Comparison of ENCODE assay signal across 1 cellular context in genomic region chr20:35615667-35616464, GRCh38.
TF ChIP-seq lines count a peak whose summit lies in the region.

A gene with protein sequence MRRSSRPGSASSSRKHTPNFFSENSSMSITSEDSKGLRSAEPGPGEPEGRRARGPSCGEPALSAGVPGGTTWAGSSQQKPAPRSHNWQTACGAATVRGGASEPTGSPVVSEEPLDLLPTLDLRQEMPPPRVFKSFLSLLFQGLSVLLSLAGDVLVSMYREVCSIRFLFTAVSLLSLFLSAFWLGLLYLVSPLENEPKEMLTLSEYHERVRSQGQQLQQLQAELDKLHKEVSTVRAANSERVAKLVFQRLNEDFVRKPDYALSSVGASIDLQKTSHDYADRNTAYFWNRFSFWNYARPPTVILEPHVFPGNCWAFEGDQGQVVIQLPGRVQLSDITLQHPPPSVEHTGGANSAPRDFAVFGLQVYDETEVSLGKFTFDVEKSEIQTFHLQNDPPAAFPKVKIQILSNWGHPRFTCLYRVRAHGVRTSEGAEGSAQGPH (plus strand): TSS chr20:35615829. CDS start chr20:35616004, 175 bp downstream.

TF ChIP-seq in WTC11, 78 proteins besides CTCF, POLR2A, EP300 and RAD21 (continued from another document and continues in another):
- TF ChIP-seq, protein P1, sequence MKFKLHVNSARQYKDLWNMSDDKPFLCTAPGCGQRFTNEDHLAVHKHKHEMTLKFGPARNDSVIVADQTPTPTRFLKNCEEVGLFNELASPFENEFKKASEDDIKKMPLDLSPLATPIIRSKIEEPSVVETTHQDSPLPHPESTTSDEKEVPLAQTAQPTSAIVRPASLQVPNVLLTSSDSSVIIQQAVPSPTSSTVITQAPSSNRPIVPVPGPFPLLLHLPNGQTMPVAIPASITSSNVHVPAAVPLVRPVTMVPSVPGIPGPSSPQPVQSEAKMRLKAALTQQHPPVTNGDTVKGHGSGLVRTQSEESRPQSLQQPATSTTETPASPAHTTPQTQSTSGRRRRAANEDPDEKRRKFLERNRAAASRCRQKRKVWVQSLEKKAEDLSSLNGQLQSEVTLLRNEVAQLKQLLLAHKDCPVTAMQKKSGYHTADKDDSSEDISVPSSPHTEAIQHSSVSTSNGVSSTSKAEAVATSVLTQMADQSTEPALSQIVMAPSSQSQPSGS (CRISPR knock-in tag; IDR thresholded peaks at IDR 0.05; ENCODE audit: borderline replicate concordance, low read depth): 0 out of 2 replicates have a peak, but pooled peaks have one; percentile 22
- TF ChIP-seq, protein P2, sequence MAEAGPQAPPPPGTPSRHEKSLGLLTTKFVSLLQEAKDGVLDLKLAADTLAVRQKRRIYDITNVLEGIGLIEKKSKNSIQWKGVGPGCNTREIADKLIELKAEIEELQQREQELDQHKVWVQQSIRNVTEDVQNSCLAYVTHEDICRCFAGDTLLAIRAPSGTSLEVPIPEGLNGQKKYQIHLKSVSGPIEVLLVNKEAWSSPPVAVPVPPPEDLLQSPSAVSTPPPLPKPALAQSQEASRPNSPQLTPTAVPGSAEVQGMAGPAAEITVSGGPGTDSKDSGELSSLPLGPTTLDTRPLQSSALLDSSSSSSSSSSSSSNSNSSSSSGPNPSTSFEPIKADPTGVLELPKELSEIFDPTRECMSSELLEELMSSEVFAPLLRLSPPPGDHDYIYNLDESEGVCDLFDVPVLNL (CRISPR knock-in tag; IDR thresholded peaks at IDR 0.05; ENCODE audit: borderline replicate concordance, low read depth): no peak
- TF ChIP-seq, protein P3, sequence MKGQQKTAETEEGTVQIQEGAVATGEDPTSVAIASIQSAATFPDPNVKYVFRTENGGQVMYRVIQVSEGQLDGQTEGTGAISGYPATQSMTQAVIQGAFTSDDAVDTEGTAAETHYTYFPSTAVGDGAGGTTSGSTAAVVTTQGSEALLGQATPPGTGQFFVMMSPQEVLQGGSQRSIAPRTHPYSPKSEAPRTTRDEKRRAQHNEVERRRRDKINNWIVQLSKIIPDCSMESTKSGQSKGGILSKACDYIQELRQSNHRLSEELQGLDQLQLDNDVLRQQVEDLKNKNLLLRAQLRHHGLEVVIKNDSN (CRISPR knock-in tag; IDR thresholded peaks at IDR 0.05): peak; percentile 64
- no peak for TF ChIP-seq KAT7 (CRISPR knock-in tag; IDR thresholded peaks at IDR 0.05; ENCODE audit: borderline replicate concordance)
- no peak for TF ChIP-seq JAZF1 (CRISPR knock-in tag; IDR thresholded peaks at IDR 0.05)
- TF ChIP-seq ZNF423 (CRISPR knock-in tag; IDR thresholded peaks at IDR 0.05): peak; percentile 45; the same call in 1 of the 2 replicates
- no peak; the same call in 1 of the 2 replicates for TF ChIP-seq ZNF219 (CRISPR knock-in tag; IDR thresholded peaks at IDR 0.05; ENCODE audit: borderline replicate concordance)
- 0 out of 2 replicates have a peak, but pooled peaks have one; percentile 60 for TF ChIP-seq PRRX2 (CRISPR knock-in tag; IDR thresholded peaks at IDR 0.05)
- no peak for TF ChIP-seq FOXJ3 (CRISPR knock-in tag; IDR thresholded peaks at IDR 0.05; ENCODE audit: borderline replicate concordance)
- no peak for TF ChIP-seq SMAD4 (CRISPR knock-in tag; IDR thresholded peaks at IDR 0.05)
- TF ChIP-seq ATF1 (CRISPR knock-in tag; IDR thresholded peaks at IDR 0.05): no peak
- TF ChIP-seq GTF2I (CRISPR knock-in tag; conservative IDR thresholded peaks at IDR 0.05): peak; percentile 63; the same call in 1 of the 2 replicates
- TF ChIP-seq GABPB1 (CRISPR knock-in tag; IDR thresholded peaks at IDR 0.05): peak; percentile 81
- 0 out of 2 replicates have a peak, but pooled peaks have one; percentile 20 for TF ChIP-seq ZNF263 (CRISPR knock-in tag; IDR thresholded peaks at IDR 0.05; ENCODE audit: low read depth)
- no peak for TF ChIP-seq CBFB (CRISPR knock-in tag; IDR thresholded peaks at IDR 0.05; ENCODE audit: low read depth)
- TF ChIP-seq, protein P4, sequence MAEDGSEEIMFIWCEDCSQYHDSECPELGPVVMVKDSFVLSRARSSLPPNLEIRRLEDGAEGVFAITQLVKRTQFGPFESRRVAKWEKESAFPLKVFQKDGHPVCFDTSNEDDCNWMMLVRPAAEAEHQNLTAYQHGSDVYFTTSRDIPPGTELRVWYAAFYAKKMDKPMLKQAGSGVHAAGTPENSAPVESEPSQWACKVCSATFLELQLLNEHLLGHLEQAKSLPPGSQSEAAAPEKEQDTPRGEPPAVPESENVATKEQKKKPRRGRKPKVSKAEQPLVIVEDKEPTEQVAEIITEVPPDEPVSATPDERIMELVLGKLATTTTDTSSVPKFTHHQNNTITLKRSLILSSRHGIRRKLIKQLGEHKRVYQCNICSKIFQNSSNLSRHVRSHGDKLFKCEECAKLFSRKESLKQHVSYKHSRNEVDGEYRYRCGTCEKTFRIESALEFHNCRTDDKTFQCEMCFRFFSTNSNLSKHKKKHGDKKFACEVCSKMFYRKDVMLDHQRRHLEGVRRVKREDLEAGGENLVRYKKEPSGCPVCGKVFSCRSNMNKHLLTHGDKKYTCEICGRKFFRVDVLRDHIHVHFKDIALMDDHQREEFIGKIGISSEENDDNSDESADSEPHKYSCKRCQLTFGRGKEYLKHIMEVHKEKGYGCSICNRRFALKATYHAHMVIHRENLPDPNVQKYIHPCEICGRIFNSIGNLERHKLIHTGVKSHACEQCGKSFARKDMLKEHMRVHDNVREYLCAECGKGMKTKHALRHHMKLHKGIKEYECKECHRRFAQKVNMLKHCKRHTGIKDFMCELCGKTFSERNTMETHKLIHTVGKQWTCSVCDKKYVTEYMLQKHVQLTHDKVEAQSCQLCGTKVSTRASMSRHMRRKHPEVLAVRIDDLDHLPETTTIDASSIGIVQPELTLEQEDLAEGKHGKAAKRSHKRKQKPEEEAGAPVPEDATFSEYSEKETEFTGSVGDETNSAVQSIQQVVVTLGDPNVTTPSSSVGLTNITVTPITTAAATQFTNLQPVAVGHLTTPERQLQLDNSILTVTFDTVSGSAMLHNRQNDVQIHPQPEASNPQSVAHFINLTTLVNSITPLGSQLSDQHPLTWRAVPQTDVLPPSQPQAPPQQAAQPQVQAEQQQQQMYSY (CRISPR knock-in tag; IDR thresholded peaks at IDR 0.05): no peak
- TF ChIP-seq MYBL2 (CRISPR knock-in tag; IDR thresholded peaks at IDR 0.05): peak; percentile 89
- TF ChIP-seq, protein P5, sequence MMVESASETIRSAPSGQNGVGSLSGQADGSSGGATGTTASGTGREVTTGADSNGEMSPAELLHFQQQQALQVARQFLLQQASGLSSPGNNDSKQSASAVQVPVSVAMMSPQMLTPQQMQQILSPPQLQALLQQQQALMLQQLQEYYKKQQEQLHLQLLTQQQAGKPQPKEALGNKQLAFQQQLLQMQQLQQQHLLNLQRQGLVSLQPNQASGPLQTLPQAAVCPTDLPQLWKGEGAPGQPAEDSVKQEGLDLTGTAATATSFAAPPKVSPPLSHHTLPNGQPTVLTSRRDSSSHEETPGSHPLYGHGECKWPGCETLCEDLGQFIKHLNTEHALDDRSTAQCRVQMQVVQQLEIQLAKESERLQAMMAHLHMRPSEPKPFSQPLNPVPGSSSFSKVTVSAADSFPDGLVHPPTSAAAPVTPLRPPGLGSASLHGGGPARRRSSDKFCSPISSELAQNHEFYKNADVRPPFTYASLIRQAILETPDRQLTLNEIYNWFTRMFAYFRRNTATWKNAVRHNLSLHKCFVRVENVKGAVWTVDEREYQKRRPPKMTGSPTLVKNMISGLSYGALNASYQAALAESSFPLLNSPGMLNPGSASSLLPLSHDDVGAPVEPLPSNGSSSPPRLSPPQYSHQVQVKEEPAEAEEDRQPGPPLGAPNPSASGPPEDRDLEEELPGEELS (CRISPR knock-in tag; IDR thresholded peaks at IDR 0.05): peak; percentile 90
- TF ChIP-seq RELA (CRISPR knock-in tag; IDR thresholded peaks at IDR 0.05; ENCODE audit: borderline replicate concordance): peak; percentile 82; the same call in 1 of the 2 replicates
- TF ChIP-seq NR3C1 (CRISPR knock-in tag; conservative IDR thresholded peaks at IDR 0.05; ENCODE audit: low read depth): no peak
- no peak for TF ChIP-seq GRHL2 (CRISPR knock-in tag; IDR thresholded peaks at IDR 0.05; ENCODE audit: insufficient replicate concordance, severe bottlenecking)
- TF ChIP-seq ERG (CRISPR knock-in tag; IDR thresholded peaks at IDR 0.05): no peak
- 0 out of 2 replicates have a peak, but pooled peaks have one; percentile 44 for TF ChIP-seq CREB1 (CRISPR knock-in tag; IDR thresholded peaks at IDR 0.05)
- TF ChIP-seq, protein P6, sequence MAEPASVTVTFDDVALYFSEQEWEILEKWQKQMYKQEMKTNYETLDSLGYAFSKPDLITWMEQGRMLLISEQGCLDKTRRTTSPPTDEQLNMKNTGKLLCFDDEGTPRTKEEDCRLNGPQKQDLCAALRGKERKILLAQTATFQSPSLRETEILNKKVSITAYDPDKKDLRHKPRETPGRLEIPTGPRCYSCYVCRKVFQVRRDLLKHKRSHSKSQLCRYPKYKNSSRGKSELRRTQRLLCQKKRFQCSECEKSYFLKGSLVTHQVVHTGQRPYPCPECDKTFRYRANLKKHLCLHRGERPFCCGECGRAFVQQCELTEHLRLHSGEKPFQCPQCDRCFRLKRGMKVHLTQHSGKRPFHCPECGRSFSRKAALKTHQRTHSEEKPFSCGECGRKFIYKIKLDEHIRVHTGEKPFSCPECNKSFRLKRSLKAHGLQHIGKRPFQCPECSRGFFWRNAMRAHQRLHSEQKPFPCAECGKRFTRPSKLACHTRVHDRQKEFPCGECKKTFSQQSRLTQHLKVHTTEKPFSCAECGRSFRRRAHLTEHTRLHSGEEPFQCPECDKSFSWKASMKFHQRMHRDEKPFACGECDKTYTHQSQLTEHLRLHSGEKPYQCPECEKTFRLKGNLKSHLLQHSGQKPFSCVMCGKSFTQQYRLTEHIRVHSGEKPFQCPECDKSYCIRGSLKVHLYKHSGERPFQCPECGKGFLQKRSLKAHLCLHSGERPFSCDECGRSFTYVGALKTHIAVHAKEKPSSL (CRISPR knock-in tag; conservative IDR thresholded peaks at IDR 0.05): no peak
- no peak for TF ChIP-seq ZNF671 (CRISPR knock-in tag; IDR thresholded peaks at IDR 0.05)
- TF ChIP-seq OVOL2 (CRISPR knock-in tag; IDR thresholded peaks at IDR 0.05; ENCODE audit: borderline replicate concordance): no peak
- no peak for TF ChIP-seq MXD4 (CRISPR knock-in tag; IDR thresholded peaks at IDR 0.05; ENCODE audit: borderline replicate concordance)
- TF ChIP-seq, protein P7, sequence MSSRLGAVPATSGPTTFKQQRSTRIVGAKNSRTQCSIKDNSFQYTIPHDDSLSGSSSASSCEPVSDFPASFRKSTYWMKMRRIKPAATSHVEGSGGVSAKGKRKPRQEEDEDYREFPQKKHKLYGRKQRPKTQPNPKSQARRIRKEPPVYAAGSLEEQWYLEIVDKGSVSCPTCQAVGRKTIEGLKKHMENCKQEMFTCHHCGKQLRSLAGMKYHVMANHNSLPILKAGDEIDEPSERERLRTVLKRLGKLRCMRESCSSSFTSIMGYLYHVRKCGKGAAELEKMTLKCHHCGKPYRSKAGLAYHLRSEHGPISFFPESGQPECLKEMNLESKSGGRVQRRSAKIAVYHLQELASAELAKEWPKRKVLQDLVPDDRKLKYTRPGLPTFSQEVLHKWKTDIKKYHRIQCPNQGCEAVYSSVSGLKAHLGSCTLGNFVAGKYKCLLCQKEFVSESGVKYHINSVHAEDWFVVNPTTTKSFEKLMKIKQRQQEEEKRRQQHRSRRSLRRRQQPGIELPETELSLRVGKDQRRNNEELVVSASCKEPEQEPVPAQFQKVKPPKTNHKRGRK (CRISPR knock-in tag; IDR thresholded peaks at IDR 0.05; ENCODE audit: borderline replicate concordance): no peak
- no peak for TF ChIP-seq NFATC4 (CRISPR knock-in tag; IDR thresholded peaks at IDR 0.05)
- peak; percentile 60; the same call in 1 of the 2 replicates for TF ChIP-seq SMAD3 (CRISPR knock-in tag; IDR thresholded peaks at IDR 0.05; ENCODE audit: borderline replicate concordance)
- TF ChIP-seq NFE2L1 (CRISPR knock-in tag; IDR thresholded peaks at IDR 0.05): peak; percentile 75
- TF ChIP-seq TEAD4 (CRISPR knock-in tag; IDR thresholded peaks at IDR 0.05): no peak; the same call in 1 of the 2 replicates
- TF ChIP-seq E2F1 (CRISPR knock-in tag; IDR thresholded peaks at IDR 0.05): 0 out of 2 replicates have a peak, but pooled peaks have one; percentile 75
- peak; percentile 48; the same call in 1 of the 2 replicates for TF ChIP-seq ELF4 (CRISPR knock-in tag; IDR thresholded peaks at IDR 0.05; ENCODE audit: low read depth)
- no peak for TF ChIP-seq NFYB (CRISPR knock-in tag; conservative IDR thresholded peaks at IDR 0.05; ENCODE audit: low read depth)
- no peak for TF ChIP-seq IRF2 (CRISPR knock-in tag; IDR thresholded peaks at IDR 0.05; ENCODE audit: borderline replicate concordance, low read depth)
